33 cellular contexts compared by ENCODE assay signal in genomic region chr2:29725610-29726009, GRCh38.
"Had no signal": no experiment of that assay in that cellular context is flagged by ENCODE, and none has a peak within 500 bp of the region (broad histone marks: within the 10 kb centered on the region; RNA-seq: fewer than 3 reads in every experiment).

No MANE protein-coding gene starts in this region.

- H3K36me3 Mint-ChIP-seq: activated naive CD4-positive, alpha-beta T cell treated with anti-CD3 and anti-CD28 coated beads, Interleukin-2, amount 10 ng/mL, durations not matched to agents 7 days and 5 days; activated naive CD8-positive, alpha-beta T cell had no signal

- H3K27ac ChIP-seq: brain microvascular endothelial cell, coronary artery, dorsolateral prefrontal cortex, gastroesophageal sphincter, heart right ventricle had no signal

- H3K9me3 Mint-ChIP-seq: activated CD4-positive, alpha-beta memory T cell treated with anti-CD3 and anti-CD28 coated beads, Interleukin-2, amount 10 ng/mL, durations not matched to agents 7 days and 5 days; activated CD4-positive, alpha-beta T cell treated with anti-CD3 and anti-CD28 coated beads, Interleukin-2, amount 10 ng/mL, durations not matched to agents 7 days and 5 days; activated naive CD4-positive, alpha-beta T cell treated with anti-CD3 and anti-CD28 coated beads, Interleukin-2, amount 10 ng/mL, durations not matched to agents 7 days and 5 days; activated T-cell treated with anti-CD3 and anti-CD28 coated beads, Interleukin-2, amount 50 U/mL, for 24 hours; activated T-cell treated with anti-CD3 and anti-CD28 coated beads, Interleukin-2, amount 50 U/mL, for 72 hours; central memory CD8-positive, alpha-beta T cell; dendritic cell treated with granulocyte-macrophage colony-stimulating factor and Interleukin-4, amounts not matched to agents 40 ng/mL and 50 ng/mL, for 4 days; endodermal cell; T-helper 2 cell treated with Interferon-gamma antibody and Interleukin-4, amounts not matched to agents 5 μg/mL and 100 μg/mL, for 36 hours had no signal

- H3K4me1 Mint-ChIP-seq: activated CD4-positive, alpha-beta memory T cell treated with anti-CD3 and anti-CD28 coated beads, Interleukin-2, amount 10 ng/mL, durations not matched to agents 7 days and 5 days; activated CD4-positive, alpha-beta T cell treated with anti-CD3 and anti-CD28 coated beads for 36 hours; activated CD4-positive, alpha-beta T cell treated with anti-CD3 and anti-CD28 coated beads, Interleukin-2, amount 10 ng/mL, durations not matched to agents 7 days and 5 days; activated naive CD4-positive, alpha-beta T cell treated with anti-CD3 and anti-CD28 coated beads, Interleukin-2, amount 10 ng/mL, durations not matched to agents 7 days and 5 days; central memory CD8-positive, alpha-beta T cell; T-helper 17 cell had no signal

- ATAC-seq: activated CD4-positive, alpha-beta T cell treated with anti-CD3 and anti-CD28 coated beads for 36 hours; activated T-cell treated with anti-CD3 and anti-CD28 coated beads, Interleukin-2, amount 50 U/mL, for 72 hours; esophagus mucosa; gastroesophageal sphincter; heart right ventricle; T-helper 17 cell had no signal

- H3K4me3 Mint-ChIP-seq: activated CD4-positive, alpha-beta memory T cell treated with anti-CD3 and anti-CD28 coated beads, Interleukin-2, amount 10 ng/mL, durations not matched to agents 7 days and 5 days; activated CD4-positive, alpha-beta T cell treated with anti-CD3 and anti-CD28 coated beads for 36 hours; activated CD4-positive, alpha-beta T cell treated with anti-CD3 and anti-CD28 coated beads, Interleukin-2, amount 10 ng/mL, durations not matched to agents 7 days and 5 days; activated naive CD4-positive, alpha-beta T cell treated with anti-CD3 and anti-CD28 coated beads, Interleukin-2, amount 10 ng/mL, durations not matched to agents 7 days and 5 days; activated naive CD8-positive, alpha-beta T cell; activated T-cell treated with anti-CD3 and anti-CD28 coated beads, Interleukin-2, amount 50 U/mL, for 24 hours; activated T-cell treated with anti-CD3 and anti-CD28 coated beads, Interleukin-2, amount 50 U/mL, for 72 hours; central memory CD8-positive, alpha-beta T cell; dendritic cell treated with granulocyte-macrophage colony-stimulating factor and Interleukin-4, amounts not matched to agents 40 ng/mL and 50 ng/mL, for 4 days; endodermal cell; T-helper 17 cell; T-helper 2 cell treated with Interferon-gamma antibody and Interleukin-4, amounts not matched to agents 5 μg/mL and 100 μg/mL, for 36 hours had no signal

- H3K4me1 ChIP-seq: gastroesophageal sphincter, heart right ventricle had no signal

- H3K4me3 ChIP-seq: coronary artery, dorsolateral prefrontal cortex, gastroesophageal sphincter, heart right ventricle had no signal

- H3K9me3 ChIP-seq: gastroesophageal sphincter, heart right ventricle had no signal

- DNase-seq: activated CD4-positive, alpha-beta memory T cell treated with anti-CD3 and anti-CD28 coated beads, Interleukin-2, amount 10 ng/mL, durations not matched to agents 7 days and 5 days; activated CD4-positive, alpha-beta T cell treated with anti-CD3 and anti-CD28 coated beads for 36 hours; activated CD4-positive, alpha-beta T cell treated with anti-CD3 and anti-CD28 coated beads, Interleukin-2, amount 10 ng/mL, durations not matched to agents 7 days and 5 days; activated CD4-positive, alpha-beta T cell treated with anti-CD3 and anti-CD28 coated beads, Interleukin-2, amount 50 U/mL, for 4 hours; activated CD4-positive, CD25-positive, alpha-beta regulatory T cell; activated CD4-positive, CD25-positive, alpha-beta regulatory T cell treated with anti-CD3 and anti-CD28 coated beads, Interleukin-2, amount 50 U/mL, for 72 hours; activated CD8-positive, alpha-beta memory T cell treated with anti-CD3 and anti-CD28 coated beads, Interleukin-2, amount 50 U/mL, for 48 hours; activated gamma-delta T cell; activated naive CD4-positive, alpha-beta T cell; activated naive CD4-positive, alpha-beta T cell treated with anti-CD3 and anti-CD28 coated beads, Interleukin-2, amount 10 ng/mL, durations not matched to agents 7 days and 5 days; activated T-cell treated with anti-CD3 and anti-CD28 coated beads for 4 hours; activated T-cell treated with anti-CD3 and anti-CD28 coated beads, Interleukin-2, amount 50 U/mL, for 24 hours; activated T-cell treated with anti-CD3 and anti-CD28 coated beads, Interleukin-2, amount 50 U/mL, for 72 hours; amniotic stem cell; anterior cingulate cortex; brain microvascular endothelial cell; dorsolateral prefrontal cortex; effector memory CD4-positive, alpha-beta T cell; endodermal cell; foreskin fibroblast; heart right ventricle; T-helper 1 cell; T-helper 17 cell; T1000 had no signal

- FAIRE-seq: astrocyte, bronchial epithelial cell had no signal

- H3K36me3 ChIP-seq: brain microvascular endothelial cell, gastroesophageal sphincter, heart right ventricle had no signal

- H3K27me3 ChIP-seq: brain microvascular endothelial cell, gastroesophageal sphincter had no signal

- H3K27ac Mint-ChIP-seq: activated CD4-positive, alpha-beta memory T cell treated with anti-CD3 and anti-CD28 coated beads, Interleukin-2, amount 10 ng/mL, durations not matched to agents 7 days and 5 days; activated CD4-positive, alpha-beta T cell treated with anti-CD3 and anti-CD28 coated beads for 36 hours; activated CD4-positive, alpha-beta T cell treated with anti-CD3 and anti-CD28 coated beads, Interleukin-2, amount 10 ng/mL, durations not matched to agents 7 days and 5 days; activated naive CD4-positive, alpha-beta T cell treated with anti-CD3 and anti-CD28 coated beads, Interleukin-2, amount 10 ng/mL, durations not matched to agents 7 days and 5 days; activated naive CD8-positive, alpha-beta T cell; activated T-cell treated with anti-CD3 and anti-CD28 coated beads, Interleukin-2, amount 50 U/mL, for 24 hours; activated T-cell treated with anti-CD3 and anti-CD28 coated beads, Interleukin-2, amount 50 U/mL, for 72 hours; dendritic cell treated with granulocyte-macrophage colony-stimulating factor and Interleukin-4, amounts not matched to agents 40 ng/mL and 50 ng/mL, for 4 days; endodermal cell; T-helper 17 cell; T-helper 2 cell treated with Interferon-gamma antibody and Interleukin-4, amounts not matched to agents 5 μg/mL and 100 μg/mL, for 36 hours had no signal
